Comparison of ENCODE assay signal across 1 cellular context in the genomic region with DNA sequence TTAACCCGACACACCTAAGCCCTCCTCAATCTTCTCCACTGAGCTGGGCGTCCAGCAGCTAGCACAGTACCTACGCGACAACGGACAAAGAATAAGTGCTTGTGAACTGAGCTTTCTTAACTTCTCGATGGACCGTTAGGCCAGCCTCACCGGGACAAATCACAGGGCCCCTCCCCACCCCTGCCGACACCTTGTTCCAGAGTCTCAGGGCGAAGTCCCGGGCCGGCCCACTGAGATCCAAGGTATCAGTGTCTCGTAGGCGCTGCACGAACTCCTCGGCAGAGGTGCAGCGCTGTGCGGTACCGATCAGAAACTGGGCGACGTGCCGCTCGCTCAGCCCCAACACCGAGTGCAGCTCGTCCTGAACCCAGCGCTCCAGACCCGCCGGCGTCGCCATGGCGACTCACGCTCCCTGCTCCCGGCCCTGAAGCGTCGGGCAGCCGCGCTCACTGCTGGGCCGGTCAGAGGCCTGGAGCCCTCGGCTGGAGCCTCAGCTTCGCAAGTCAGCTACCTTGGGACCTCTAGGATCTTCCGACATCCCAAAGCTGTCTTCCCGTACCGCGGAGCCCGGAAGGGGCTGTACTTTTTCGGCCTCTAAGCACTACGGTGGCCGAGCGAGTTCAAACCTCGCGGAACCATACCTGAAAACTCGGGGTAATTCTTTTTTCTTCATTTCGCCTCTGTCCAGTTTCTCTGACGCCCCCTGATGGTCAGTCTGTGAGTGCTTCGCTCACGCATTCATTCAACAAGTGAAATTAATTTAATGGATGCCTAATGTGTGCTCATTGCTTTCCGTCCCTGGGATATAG.
TF ChIP-seq lines count a peak whose summit lies in the region.

A gene (minus strand): TSS at position 562 of the 809 bp plus-strand sequence. CDS start 165 bp downstream, at position 397.

TF ChIP-seq in K562, 482 proteins besides CTCF, POLR2A, EP300 and RAD21 (continued from another document and continues in another):
- TF ChIP-seq, protein P1, sequence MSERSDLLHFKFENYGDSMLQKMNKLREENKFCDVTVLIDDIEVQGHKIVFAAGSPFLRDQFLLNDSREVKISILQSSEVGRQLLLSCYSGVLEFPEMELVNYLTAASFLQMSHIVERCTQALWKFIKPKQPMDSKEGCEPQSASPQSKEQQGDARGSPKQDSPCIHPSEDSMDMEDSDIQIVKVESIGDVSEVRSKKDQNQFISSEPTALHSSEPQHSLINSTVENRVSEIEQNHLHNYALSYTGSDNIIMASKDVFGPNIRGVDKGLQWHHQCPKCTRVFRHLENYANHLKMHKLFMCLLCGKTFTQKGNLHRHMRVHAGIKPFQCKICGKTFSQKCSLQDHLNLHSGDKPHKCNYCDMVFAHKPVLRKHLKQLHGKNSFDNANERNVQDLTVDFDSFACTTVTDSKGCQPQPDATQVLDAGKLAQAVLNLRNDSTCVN (CRISPR knock-in tag; IDR thresholded peaks at IDR 0.05): no peak
- TF ChIP-seq ETV6 (IDR thresholded peaks at IDR 0.05; ENCODE audit: borderline replicate concordance in 1 of 2, low read depth in 2 of 2, low read length in 1 of 2) (0 out of 4 replicates have a peak, but pooled peaks of 1 of the 2 experiments have one; percentile 30), ETV6 (CRISPR knock-in tag; IDR thresholded peaks at IDR 0.05; ENCODE audit: borderline replicate concordance) (0 out of 2 replicates have a peak, but pooled peaks have one; percentile 22), CHD2 (IDR thresholded peaks at IDR 0.05; ENCODE audit: low read depth, low read length) (peak; percentile 91), EGR1 (conservative IDR thresholded peaks at IDR 0.05) (no peak), SUPT5H (IDR thresholded peaks at IDR 0.05) (peak; percentile 80), NR2F6 (CRISPR knock-in tag; IDR thresholded peaks at IDR 0.05) (no peak; the same call in 1 of the 2 replicates), NR1H2 (CRISPR knock-in tag; IDR thresholded peaks at IDR 0.05) (no peak), MAFG (tag; conservative IDR thresholded peaks at IDR 0.05) (no peak), ZNF212 (CRISPR knock-in tag; IDR thresholded peaks at IDR 0.05) (no peak), E2F3 (CRISPR knock-in tag; IDR thresholded peaks at IDR 0.05) (0 out of 2 replicates have a peak, but pooled peaks have one; percentile 16), KDM4B (IDR thresholded peaks at IDR 0.05; ENCODE audit: borderline replicate concordance in 2 of 2, low read depth in 1 of 2) (no peak), ZNF24 (IDR thresholded peaks at IDR 0.05) (peak; percentile 97), HNRNPLL (IDR thresholded peaks at IDR 0.05; ENCODE audit: low read depth, low read length, poor library complexity, severe bottlenecking) (peak; percentile 19), L3MBTL2 (IDR thresholded peaks at IDR 0.05) (peak; percentile 68), HDGF (IDR thresholded peaks at IDR 0.05) (no peak), ETV1 (tag; conservative IDR thresholded peaks at IDR 0.05; ENCODE audit: low read depth) (peak; percentile 49; the same call in 1 of the 2 replicates), TARDBP (IDR thresholded peaks at IDR 0.05) (0 out of 2 replicates have a peak, but pooled peaks have one; percentile 51), ZNF764 (CRISPR knock-in tag; IDR thresholded peaks at IDR 0.05; ENCODE audit: low read depth) (no peak), ZNF197 (CRISPR knock-in tag; IDR thresholded peaks at IDR 0.05; ENCODE audit: low read depth) (no peak), ZNF699 (CRISPR knock-in tag; IDR thresholded peaks at IDR 0.05; ENCODE audit: insufficient replicate concordance) (no peak), KLF1 (tag; IDR thresholded peaks at IDR 0.05) (peak; percentile 65), CTBP1 (IDR thresholded peaks at IDR 0.05; ENCODE audit: borderline replicate concordance) (peak; percentile 58), XRCC4 (IDR thresholded peaks at IDR 0.05; ENCODE audit: extremely low read depth, insufficient read depth, insufficient read length) (no peak), ZZZ3 (IDR thresholded peaks at IDR 0.05) (no peak), SAFB2 (IDR thresholded peaks at IDR 0.05; ENCODE audit: borderline replicate concordance, low read depth, low read length, severe bottlenecking) (no peak), POLR2B (IDR thresholded peaks at IDR 0.05; ENCODE audit: low read depth, partially characterized antibody) (peak; percentile 73), POU5F1 (IDR thresholded peaks at IDR 0.05; ENCODE audit: borderline replicate concordance, low read depth, low read length, partially characterized antibody) (peak; percentile 98), ZNF184 (CRISPR knock-in tag; IDR thresholded peaks at IDR 0.05) (no peak)
- TF ChIP-seq, protein P2, sequence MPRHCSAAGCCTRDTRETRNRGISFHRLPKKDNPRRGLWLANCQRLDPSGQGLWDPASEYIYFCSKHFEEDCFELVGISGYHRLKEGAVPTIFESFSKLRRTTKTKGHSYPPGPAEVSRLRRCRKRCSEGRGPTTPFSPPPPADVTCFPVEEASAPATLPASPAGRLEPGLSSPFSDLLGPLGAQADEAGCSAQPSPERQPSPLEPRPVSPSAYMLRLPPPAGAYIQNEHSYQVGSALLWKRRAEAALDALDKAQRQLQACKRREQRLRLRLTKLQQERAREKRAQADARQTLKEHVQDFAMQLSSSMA (CRISPR knock-in tag; IDR thresholded peaks at IDR 0.05): no peak
- TF ChIP-seq, protein P3, sequence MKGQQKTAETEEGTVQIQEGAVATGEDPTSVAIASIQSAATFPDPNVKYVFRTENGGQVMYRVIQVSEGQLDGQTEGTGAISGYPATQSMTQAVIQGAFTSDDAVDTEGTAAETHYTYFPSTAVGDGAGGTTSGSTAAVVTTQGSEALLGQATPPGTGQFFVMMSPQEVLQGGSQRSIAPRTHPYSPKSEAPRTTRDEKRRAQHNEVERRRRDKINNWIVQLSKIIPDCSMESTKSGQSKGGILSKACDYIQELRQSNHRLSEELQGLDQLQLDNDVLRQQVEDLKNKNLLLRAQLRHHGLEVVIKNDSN (CRISPR knock-in tag; IDR thresholded peaks at IDR 0.05): peak; percentile 28; the same call in 1 of the 2 replicates
- TF ChIP-seq, protein P4, sequence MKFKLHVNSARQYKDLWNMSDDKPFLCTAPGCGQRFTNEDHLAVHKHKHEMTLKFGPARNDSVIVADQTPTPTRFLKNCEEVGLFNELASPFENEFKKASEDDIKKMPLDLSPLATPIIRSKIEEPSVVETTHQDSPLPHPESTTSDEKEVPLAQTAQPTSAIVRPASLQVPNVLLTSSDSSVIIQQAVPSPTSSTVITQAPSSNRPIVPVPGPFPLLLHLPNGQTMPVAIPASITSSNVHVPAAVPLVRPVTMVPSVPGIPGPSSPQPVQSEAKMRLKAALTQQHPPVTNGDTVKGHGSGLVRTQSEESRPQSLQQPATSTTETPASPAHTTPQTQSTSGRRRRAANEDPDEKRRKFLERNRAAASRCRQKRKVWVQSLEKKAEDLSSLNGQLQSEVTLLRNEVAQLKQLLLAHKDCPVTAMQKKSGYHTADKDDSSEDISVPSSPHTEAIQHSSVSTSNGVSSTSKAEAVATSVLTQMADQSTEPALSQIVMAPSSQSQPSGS (CRISPR knock-in tag; IDR thresholded peaks at IDR 0.05): no peak
- TF ChIP-seq, protein P5, sequence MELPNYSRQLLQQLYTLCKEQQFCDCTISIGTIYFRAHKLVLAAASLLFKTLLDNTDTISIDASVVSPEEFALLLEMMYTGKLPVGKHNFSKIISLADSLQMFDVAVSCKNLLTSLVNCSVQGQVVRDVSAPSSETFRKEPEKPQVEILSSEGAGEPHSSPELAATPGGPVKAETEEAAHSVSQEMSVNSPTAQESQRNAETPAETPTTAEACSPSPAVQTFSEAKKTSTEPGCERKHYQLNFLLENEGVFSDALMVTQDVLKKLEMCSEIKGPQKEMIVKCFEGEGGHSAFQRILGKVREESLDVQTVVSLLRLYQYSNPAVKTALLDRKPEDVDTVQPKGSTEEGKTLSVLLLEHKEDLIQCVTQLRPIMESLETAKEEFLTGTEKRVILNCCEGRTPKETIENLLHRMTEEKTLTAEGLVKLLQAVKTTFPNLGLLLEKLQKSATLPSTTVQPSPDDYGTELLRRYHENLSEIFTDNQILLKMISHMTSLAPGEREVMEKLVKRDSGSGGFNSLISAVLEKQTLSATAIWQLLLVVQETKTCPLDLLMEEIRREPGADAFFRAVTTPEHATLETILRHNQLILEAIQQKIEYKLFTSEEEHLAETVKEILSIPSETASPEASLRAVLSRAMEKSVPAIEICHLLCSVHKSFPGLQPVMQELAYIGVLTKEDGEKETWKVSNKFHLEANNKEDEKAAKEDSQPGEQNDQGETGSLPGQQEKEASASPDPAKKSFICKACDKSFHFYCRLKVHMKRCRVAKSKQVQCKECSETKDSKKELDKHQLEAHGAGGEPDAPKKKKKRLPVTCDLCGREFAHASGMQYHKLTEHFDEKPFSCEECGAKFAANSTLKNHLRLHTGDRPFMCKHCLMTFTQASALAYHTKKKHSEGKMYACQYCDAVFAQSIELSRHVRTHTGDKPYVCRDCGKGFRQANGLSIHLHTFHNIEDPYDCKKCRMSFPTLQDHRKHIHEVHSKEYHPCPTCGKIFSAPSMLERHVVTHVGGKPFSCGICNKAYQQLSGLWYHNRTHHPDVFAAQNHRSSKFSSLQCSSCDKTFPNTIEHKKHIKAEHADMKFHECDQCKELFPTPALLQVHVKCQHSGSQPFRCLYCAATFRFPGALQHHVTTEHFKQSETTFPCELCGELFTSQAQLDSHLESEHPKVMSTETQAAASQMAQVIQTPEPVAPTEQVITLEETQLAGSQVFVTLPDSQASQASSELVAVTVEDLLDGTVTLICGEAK (IDR thresholded peaks at IDR 0.05): peak; percentile 75
- TF ChIP-seq, protein P5 (CRISPR knock-in tag; IDR thresholded peaks at IDR 0.05): no peak; the same call in 1 of the 2 replicates
- TF ChIP-seq, protein P6, sequence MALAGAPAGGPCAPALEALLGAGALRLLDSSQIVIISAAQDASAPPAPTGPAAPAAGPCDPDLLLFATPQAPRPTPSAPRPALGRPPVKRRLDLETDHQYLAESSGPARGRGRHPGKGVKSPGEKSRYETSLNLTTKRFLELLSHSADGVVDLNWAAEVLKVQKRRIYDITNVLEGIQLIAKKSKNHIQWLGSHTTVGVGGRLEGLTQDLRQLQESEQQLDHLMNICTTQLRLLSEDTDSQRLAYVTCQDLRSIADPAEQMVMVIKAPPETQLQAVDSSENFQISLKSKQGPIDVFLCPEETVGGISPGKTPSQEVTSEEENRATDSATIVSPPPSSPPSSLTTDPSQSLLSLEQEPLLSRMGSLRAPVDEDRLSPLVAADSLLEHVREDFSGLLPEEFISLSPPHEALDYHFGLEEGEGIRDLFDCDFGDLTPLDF (CRISPR knock-in tag; IDR thresholded peaks at IDR 0.05): peak; percentile 78
- TF ChIP-seq, protein P7, sequence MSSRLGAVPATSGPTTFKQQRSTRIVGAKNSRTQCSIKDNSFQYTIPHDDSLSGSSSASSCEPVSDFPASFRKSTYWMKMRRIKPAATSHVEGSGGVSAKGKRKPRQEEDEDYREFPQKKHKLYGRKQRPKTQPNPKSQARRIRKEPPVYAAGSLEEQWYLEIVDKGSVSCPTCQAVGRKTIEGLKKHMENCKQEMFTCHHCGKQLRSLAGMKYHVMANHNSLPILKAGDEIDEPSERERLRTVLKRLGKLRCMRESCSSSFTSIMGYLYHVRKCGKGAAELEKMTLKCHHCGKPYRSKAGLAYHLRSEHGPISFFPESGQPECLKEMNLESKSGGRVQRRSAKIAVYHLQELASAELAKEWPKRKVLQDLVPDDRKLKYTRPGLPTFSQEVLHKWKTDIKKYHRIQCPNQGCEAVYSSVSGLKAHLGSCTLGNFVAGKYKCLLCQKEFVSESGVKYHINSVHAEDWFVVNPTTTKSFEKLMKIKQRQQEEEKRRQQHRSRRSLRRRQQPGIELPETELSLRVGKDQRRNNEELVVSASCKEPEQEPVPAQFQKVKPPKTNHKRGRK (tag; IDR thresholded peaks at IDR 0.05): no peak
- TF ChIP-seq, protein P8, sequence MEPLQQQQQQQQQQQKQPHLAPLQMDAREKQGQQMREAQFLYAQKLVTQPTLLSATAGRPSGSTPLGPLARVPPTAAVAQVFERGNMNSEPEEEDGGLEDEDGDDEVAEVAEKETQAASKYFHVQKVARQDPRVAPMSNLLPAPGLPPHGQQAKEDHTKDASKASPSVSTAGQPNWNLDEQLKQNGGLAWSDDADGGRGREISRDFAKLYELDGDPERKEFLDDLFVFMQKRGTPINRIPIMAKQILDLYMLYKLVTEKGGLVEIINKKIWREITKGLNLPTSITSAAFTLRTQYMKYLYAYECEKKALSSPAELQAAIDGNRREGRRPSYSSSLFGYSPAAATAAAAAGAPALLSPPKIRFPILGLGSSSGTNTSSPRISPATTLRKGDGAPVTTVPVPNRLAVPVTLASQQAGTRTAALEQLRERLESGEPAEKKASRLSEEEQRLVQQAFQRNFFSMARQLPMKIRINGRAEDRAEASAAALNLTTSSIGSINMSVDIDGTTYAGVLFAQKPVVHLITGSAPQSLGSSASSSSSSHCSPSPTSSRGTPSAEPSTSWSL (CRISPR knock-in tag; IDR thresholded peaks at IDR 0.05; ENCODE audit: borderline replicate concordance): no peak
- TF ChIP-seq, protein P9, sequence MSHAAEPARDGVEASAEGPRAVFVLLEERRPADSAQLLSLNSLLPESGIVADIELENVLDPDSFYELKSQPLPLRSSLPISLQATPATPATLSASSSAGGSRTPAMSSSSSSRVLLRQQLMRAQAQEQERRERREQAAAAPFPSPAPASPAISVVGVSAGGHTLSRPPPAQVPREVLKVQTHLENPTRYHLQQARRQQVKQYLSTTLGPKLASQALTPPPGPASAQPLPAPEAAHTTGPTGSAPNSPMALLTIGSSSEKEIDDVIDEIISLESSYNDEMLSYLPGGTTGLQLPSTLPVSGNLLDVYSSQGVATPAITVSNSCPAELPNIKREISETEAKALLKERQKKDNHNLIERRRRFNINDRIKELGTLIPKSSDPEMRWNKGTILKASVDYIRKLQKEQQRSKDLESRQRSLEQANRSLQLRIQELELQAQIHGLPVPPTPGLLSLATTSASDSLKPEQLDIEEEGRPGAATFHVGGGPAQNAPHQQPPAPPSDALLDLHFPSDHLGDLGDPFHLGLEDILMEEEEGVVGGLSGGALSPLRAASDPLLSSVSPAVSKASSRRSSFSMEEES (CRISPR knock-in tag; IDR thresholded peaks at IDR 0.05): no peak
